9 cellular contexts compared by ENCODE assay signal in genomic region chrX:103404225-103405008, GRCh38. TPM values are rescaled to one million over a fixed set of nuclear protein-coding genes. Genes with fewer than 3 reads are reported as not detected.
DNase-seq lines count a peak whose midpoint lies in the region; ATAC-seq, FAIRE-seq and TF ChIP-seq lines count a peak whose summit lies in the region.
"Had no signal": no experiment of that assay in that cellular context is flagged by ENCODE, and none has a peak within 500 bp of the region (broad histone marks: within the 10 kb centered on the region; RNA-seq: fewer than 3 reads in every experiment).

No MANE protein-coding gene starts in this region.

- no peaks in the 10 kb centered on the region for H3K36me3 ChIP-seq in endothelial cell of umbilical vein (ENCODE audit: control insufficient read depth in 2 of 2, extremely low read depth in 1 of 2, insufficient read depth in 2 of 2, low read length in 2 of 2)

- H3K27me3 Mint-ChIP-seq in activated CD4-positive, alpha-beta T cell treated with anti-CD3 and anti-CD28 coated beads for 36 hours, result peaks cover 6% of the 10 kb centered on the region

- no peaks in the 10 kb centered on the region for H4K20me1 ChIP-seq in endothelial cell of umbilical vein (replicated peaks; ENCODE audit: control insufficient read depth, extremely low read depth, insufficient read depth, low read length)

- peak; percentile 73 for DNase-seq in activated CD4-positive, alpha-beta T cell treated with anti-CD3 and anti-CD28 coated beads for 36 hours
- no peak for DNase-seq in activated CD4-positive, alpha-beta T cell treated with anti-CD3 and anti-CD28 coated beads for 1 hour
- DNase-seq in NCI-H146 treated with DMSO at 0.1 percent for 48 hours (lab: John Stamatoyannopoulos, UW; ENCODE audit: unreplicated experiment), result peak; percentile 59
- peak; percentile 70 for DNase-seq in activated CD4-positive, alpha-beta T cell treated with anti-CD3 and anti-CD28 coated beads for 48 hours
- peak; percentile 79 for DNase-seq in endothelial cell of umbilical vein (ENCODE audit: low read depth, low spot score)
- peak; percentile 28 for DNase-seq in midbrain (lab: John Stamatoyannopoulos, UW)
- peak; percentile 6 to 65 for DNase-seq in stimulated activated effector memory CD8-positive, alpha-beta T cell treated with anti-CD3 and anti-CD28 coated beads, Interleukin-12 subunit alpha, Interleukin-12 subunit beta, amount 100 ng/mL, for 72 hours (ENCODE audit: low spot score in 2 of 2)

- intact Hi-C loops in activated CD4-positive, alpha-beta T cell treated with anti-CD3 and anti-CD28 coated beads for 36 hours (cut with DNase I, micrococcal nuclease), result no loop called here
- intact Hi-C loops in endothelial cell of umbilical vein (cut with micrococcal nuclease), result loop anchor here (1.0 kb wide), 5 partner anchors 27 to 283 kb away; partner anchors contain the start of gene TCEAL9

- H3K79me2 ChIP-seq in endothelial cell of umbilical vein (ENCODE audit: control insufficient read depth, insufficient read depth, low read length), result no peaks in the 10 kb centered on the region

- H3K9ac ChIP-seq in endothelial cell of umbilical vein (replicated peaks; ENCODE audit: extremely low read depth, insufficient read depth, low read length), result peak overlapping the region; percentile 77

- FAIRE-seq in endothelial cell of umbilical vein (lab: Jason Lieb, UNC), result peak; percentile 84
- FAIRE-seq: G401.6 had no signal

- peak overlapping the region; percentile 47 for H3K4me2 ChIP-seq in endothelial cell of umbilical vein (ENCODE audit: insufficient read depth, low read length)

- no peak for TF ChIP-seq CTCF in endothelial cell of umbilical vein (IDR thresholded peaks at IDR 0.05; ENCODE audit: extremely low read depth in 1 of 2, insufficient read depth in 1 of 2, low read depth in 1 of 2, low read length in 2 of 2)

- H3K4me1 Mint-ChIP-seq in activated CD4-positive, alpha-beta T cell treated with anti-CD3 and anti-CD28 coated beads for 36 hours, result peaks cover 2% of the 10 kb centered on the region
- H3K4me1 Mint-ChIP-seq in stimulated activated effector memory CD8-positive, alpha-beta T cell treated with anti-CD3 and anti-CD28 coated beads, Interleukin-12 subunit alpha, Interleukin-12 subunit beta, amount 100 ng/mL, for 72 hours, result peaks cover 6% of the 10 kb centered on the region

- H3K36me3 Mint-ChIP-seq in activated CD4-positive, alpha-beta T cell treated with anti-CD3 and anti-CD28 coated beads for 36 hours (ENCODE audit: low read depth), result no peaks in the 10 kb centered on the region
- H3K36me3 Mint-ChIP-seq in stimulated activated effector memory CD8-positive, alpha-beta T cell treated with anti-CD3 and anti-CD28 coated beads, Interleukin-12 subunit alpha, Interleukin-12 subunit beta, amount 100 ng/mL, for 72 hours, result peaks cover 6% of the 10 kb centered on the region

- H3K27me3 ChIP-seq in endothelial cell of umbilical vein (ENCODE audit: control insufficient read depth in 2 of 2, insufficient read depth in 2 of 2, low read length in 2 of 2), result no peaks in the 10 kb centered on the region

- no peaks in the 10 kb centered on the region for H3K9me3 ChIP-seq in endothelial cell of umbilical vein (replicated peaks; ENCODE audit: control insufficient read depth, insufficient read depth, low read length)

- H3K4me3 ChIP-seq in endothelial cell of umbilical vein (replicated peaks in 1 of 3; ENCODE audit: insufficient read depth in 1 of 3, low read depth in 1 of 3, low read length in 3 of 3), result peak overlapping the region; percentile 19 to 62 (median 41)

- H3K4me3 Mint-ChIP-seq in activated CD4-positive, alpha-beta T cell treated with anti-CD3 and anti-CD28 coated beads for 36 hours, result peak overlapping the region; percentile 69
- H3K4me3 Mint-ChIP-seq in stimulated activated effector memory CD8-positive, alpha-beta T cell treated with anti-CD3 and anti-CD28 coated beads, Interleukin-12 subunit alpha, Interleukin-12 subunit beta, amount 100 ng/mL, for 72 hours, result peak overlapping the region; percentile 74

- no peak overlapping the region for H3K27ac Mint-ChIP-seq in activated CD4-positive, alpha-beta T cell treated with anti-CD3 and anti-CD28 coated beads for 36 hours
- peak overlapping the region; percentile 89 for H3K27ac Mint-ChIP-seq in stimulated activated effector memory CD8-positive, alpha-beta T cell treated with anti-CD3 and anti-CD28 coated beads, Interleukin-12 subunit alpha, Interleukin-12 subunit beta, amount 100 ng/mL, for 72 hours

- peak; percentile 74 for ATAC-seq in activated CD4-positive, alpha-beta T cell treated with anti-CD3 and anti-CD28 coated beads for 36 hours
- ATAC-seq in HG02852 (IDR thresholded peaks at IDR 0.05; ENCODE audit: unreplicated experiment), result peak; percentile 97
- peak; percentile 73 for ATAC-seq in stimulated activated effector memory CD8-positive, alpha-beta T cell treated with anti-CD3 and anti-CD28 coated beads, Interleukin-12 subunit alpha, Interleukin-12 subunit beta, amount 100 ng/mL, for 72 hours

- dilution Hi-C loops in endothelial cell of umbilical vein (cut with MboI; ENCODE audit: extremely low pct_ligation_motif_present, low sequenced_read_pairs), result no loop called here

- TSS peak; percentile 79 for BruUV-seq in endothelial cell of umbilical vein (replicated peaks; lab: Mats Ljungman, UMichigan)

- peak overlapping the region; percentile 71 for H3K27ac ChIP-seq in endothelial cell of umbilical vein (ENCODE audit: insufficient read depth, low read depth, low read length)

- peaks cover 11% of the 10 kb centered on the region for H3K4me1 ChIP-seq in endothelial cell of umbilical vein (ENCODE audit: control insufficient read depth, extremely low read depth, insufficient read depth, low read length)

- no peaks in the 10 kb centered on the region for H3K9me3 Mint-ChIP-seq in activated CD4-positive, alpha-beta T cell treated with anti-CD3 and anti-CD28 coated beads for 36 hours (ENCODE audit: low read depth)
- no peaks in the 10 kb centered on the region for H3K9me3 Mint-ChIP-seq in stimulated activated effector memory CD8-positive, alpha-beta T cell treated with anti-CD3 and anti-CD28 coated beads, Interleukin-12 subunit alpha, Interleukin-12 subunit beta, amount 100 ng/mL, for 72 hours

- TF ChIP-seq POLR2A in endothelial cell of umbilical vein (IDR thresholded peaks at IDR 0.05; ENCODE audit: low read depth, low read length), result no peak

- CTCF ChIA-PET in activated CD4-positive, alpha-beta T cell treated with anti-CD3 and anti-CD28 coated beads for 36 hours (lab: Charles Lee), result interaction anchor here (0.6 kb wide), 1 partner anchor 19 kb away, joined by 3 read pairs; no protein-coding TSS in a partner anchor
- CTCF ChIA-PET in endothelial cell of umbilical vein (lab: Charles Lee), result interaction anchor here (0.7 to 1.4 kb wide), 3 partner anchors 60 to 193 kb away, joined by 3 to 11 read pairs (median 8); no protein-coding TSS in a partner anchor

- POLR2A ChIA-PET in activated CD4-positive, alpha-beta T cell treated with anti-CD3 and anti-CD28 coated beads for 36 hours (lab: Charles Lee), result no interaction called here
- POLR2A ChIA-PET in endothelial cell of umbilical vein (lab: Charles Lee), result interaction anchor here (1.3 kb wide), 1 partner anchor 48 kb away, joined by 7 read pairs; the partner anchor contains the start of gene TCEAL9

- H2AFZ ChIP-seq in endothelial cell of umbilical vein (ENCODE audit: low read depth, low read length), result peak overlapping the region; percentile 26

- H3K9me1 ChIP-seq in endothelial cell of umbilical vein (replicated peaks; ENCODE audit: control insufficient read depth, extremely low read depth, insufficient read depth, low read length), result no peaks in the 10 kb centered on the region

TF ChIP-seq in endothelial cell of umbilical vein, 7 proteins besides CTCF, POLR2A, EP300 and RAD21:
- peak; percentile 64 for TF ChIP-seq JUN (IDR thresholded peaks at IDR 0.05; ENCODE audit: borderline replicate concordance, insufficient read depth, insufficient read length, low read depth)
- peak; percentile 13 for TF ChIP-seq GATA2 (IDR thresholded peaks at IDR 0.05; ENCODE audit: insufficient read depth, insufficient read length, low read depth, low read length)
- peak; percentile 49 for TF ChIP-seq POLR2AphosphoS5 (IDR thresholded peaks at IDR 0.05; ENCODE audit: insufficient read depth, low read depth, low read length)
- TF ChIP-seq MAX (IDR thresholded peaks at IDR 0.05; ENCODE audit: insufficient read depth, insufficient read length), result no peak
TF ChIP-seq in endothelial cell of umbilical vein: peak in this region for 3.

RNA-seq across cellular contexts. Expression of gene BEX3, which starts 28.1 kb away (rescaled TPM):
- total RNA-seq in activated CD4-positive, alpha-beta T cell treated with anti-CD3 and anti-CD28 coated beads for 36 hours, result 10 to 100 TPM; 21.1 to 22.0 TPM
- total RNA-seq in endothelial cell of umbilical vein, result 227 and 233 TPM in 2 replicates
- 235 and 332 TPM in 2 replicates for polyA plus RNA-seq in endothelial cell of umbilical vein
- 334 and 366 TPM in 2 replicates for polyA plus RNA-seq in endothelial cell of umbilical vein (2011; cell fraction: cytosol; rRNA removed)
- polyA plus RNA-seq in endothelial cell of umbilical vein (2011; cell fraction: nucleus; rRNA removed), result 160 and 210 TPM in 2 replicates
- polyA plus RNA-seq in endothelial cell of umbilical vein (2012), result 392 and 441 TPM in 2 replicates
- 115 and 146 TPM in 2 replicates for polyA minus RNA-seq in endothelial cell of umbilical vein
- polyA minus RNA-seq in endothelial cell of umbilical vein (2011; cell fraction: cytosol; rRNA and poly(A)+ RNA removed), result 10.8 TPM
- polyA minus RNA-seq in endothelial cell of umbilical vein (2011; cell fraction: nucleus; rRNA and poly(A)+ RNA removed), result 24.7 and 35.3 TPM in 2 replicates

RNA-seq across cellular contexts. Expression of gene TCEAL9, which starts 48.1 kb away (rescaled TPM):
- 1 to 10 TPM; 1.5 to 2.3 TPM for total RNA-seq in activated CD4-positive, alpha-beta T cell treated with anti-CD3 and anti-CD28 coated beads for 36 hours
- total RNA-seq in endothelial cell of umbilical vein, result 98.3 and 99.2 TPM in 2 replicates
- 37.2 and 61.7 TPM in 2 replicates for polyA plus RNA-seq in endothelial cell of umbilical vein
- 77.2 and 78.1 TPM in 2 replicates for polyA plus RNA-seq in endothelial cell of umbilical vein (2011; cell fraction: cytosol; rRNA removed)
- polyA plus RNA-seq in endothelial cell of umbilical vein (2011; cell fraction: nucleus; rRNA removed), result 40.4 and 68.7 TPM in 2 replicates
- 168 and 221 TPM in 2 replicates for polyA plus RNA-seq in endothelial cell of umbilical vein (2012)
- 8.1 and 10.6 TPM in 2 replicates for polyA minus RNA-seq in endothelial cell of umbilical vein
- 1.7 TPM for polyA minus RNA-seq in endothelial cell of umbilical vein (2011; cell fraction: cytosol; rRNA and poly(A)+ RNA removed)
- 16.7 and 18.2 TPM in 2 replicates for polyA minus RNA-seq in endothelial cell of umbilical vein (2011; cell fraction: nucleus; rRNA and poly(A)+ RNA removed)

Comparison
In these comparisons a context has a peak if more than half of its experiments do, and no peak if none do; other contexts are left out.
1. RNA of gene TCEAL9, which starts 48.1 kb away (total RNA-seq): 98.3 to 99.2 TPM in endothelial cell of umbilical vein; 1.5 to 2.3 TPM in activated CD4-positive, alpha-beta T cell treated with anti-CD3 and anti-CD28 coated beads for 36 hours; every median in the first group is over 10 times any median in the second.
2. Peak in every context shown above with its lines, with median percentiles within 50 percentile points of each other: ATAC-seq.